ENCODE assay signal across 19 cellular contexts in the genomic region with DNA sequence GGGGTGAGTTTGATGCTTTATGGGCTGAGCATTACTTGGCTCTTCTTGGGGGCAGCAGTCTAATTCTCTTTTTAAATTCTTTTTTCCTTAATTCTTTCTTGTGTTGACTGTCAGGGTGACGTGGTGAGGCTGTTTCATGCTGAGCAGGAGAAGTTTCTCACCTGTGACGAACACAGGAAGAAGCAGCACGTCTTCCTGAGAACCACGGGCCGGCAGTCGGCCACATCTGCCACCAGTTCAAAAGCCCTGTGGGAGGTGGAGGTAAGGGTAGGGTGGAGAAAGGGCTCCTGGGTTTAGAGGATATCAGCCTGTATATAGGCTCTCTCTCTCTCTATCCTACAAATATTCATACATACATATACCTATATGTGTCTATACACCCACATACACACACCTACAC.
A peak's percentile ranks its signal among the peaks of the same experiment; 100 is the strongest.
DNase-seq lines count a peak whose midpoint lies in the region; ATAC-seq, FAIRE-seq and TF ChIP-seq lines count a peak whose summit lies in the region.
"Had no signal": no experiment of that assay in that cellular context is flagged by ENCODE, and none has a peak within 500 bp of the region (broad histone marks: within the 10 kb centered on the region; RNA-seq: fewer than 3 reads in every experiment).

No MANE protein-coding gene starts in this region.

- no peaks in the 10 kb centered on the region for H3K27me3 ChIP-seq in CD8-positive, alpha-beta memory T cell (ENCODE audit: insufficient read depth, low read length, poor library complexity, severe bottlenecking)
- H3K27me3 ChIP-seq: Peyer's patch had no signal

- DNase-seq in activated gamma-delta T cell treated with Interleukin-2 at 50 U/mL for 16 hours (peak; percentile 4), activated gamma-delta T cell (lab: John Stamatoyannopoulos, UW) (no peak), MCF 10A (ENCODE audit: unreplicated experiment) (no peak), GM12892 (ENCODE audit: insufficient read length) (no peak), Right ventricle myocardium superior (no peak)
- DNase-seq in CD8-positive, alpha-beta memory T cell: peak in 1 of 5 donors; percentile 11
- peak; percentile 38 for DNase-seq in activated CD8-positive, alpha-beta T cell treated with anti-CD3 and anti-CD28 coated beads, Interleukin-2, amount 10 ng/mL, durations not matched to agents 7 days and 5 days
- peak in 3 of 10 donors; percentile 6 to 30 (median 24) for DNase-seq in naive thymus-derived CD8-positive, alpha-beta T cell
- DNase-seq: DND-41, GDM1, H9, MM.1S, NCI-H1105 treated with DMSO at 0.1 percent for 48 hours, NCI-H187, NCI-H2171, NCI-H510A, Peyer's patch had no signal

- H3K9me3 Mint-ChIP-seq in CD8-positive, alpha-beta memory T cell: no peaks in the 10 kb centered on the region
- no peaks in the 10 kb centered on the region for H3K9me3 Mint-ChIP-seq in activated CD8-positive, alpha-beta T cell treated with anti-CD3 and anti-CD28 coated beads, Interleukin-2, amount 10 ng/mL, durations not matched to agents 7 days and 5 days (ENCODE audit: insufficient read depth)
- peaks cover 0 to 7% (median 0%) of the 10 kb centered on the region in 9 donors for H3K9me3 Mint-ChIP-seq in naive thymus-derived CD8-positive, alpha-beta T cell
- no peaks in the 10 kb centered on the region for H3K9me3 Mint-ChIP-seq in MCF 10A (ENCODE audit: unreplicated experiment)
- H3K9me3 Mint-ChIP-seq: CD14-positive monocyte, H9 had no signal

- H3K9me3 ChIP-seq in CD8-positive, alpha-beta memory T cell (ENCODE audit: low read length): no peaks in the 10 kb centered on the region
- H3K9me3 ChIP-seq: Peyer's patch had no signal

- H3K36me3 Mint-ChIP-seq in CD8-positive, alpha-beta memory T cell: peaks cover 22 to 91% (median 31%) of the 10 kb centered on the region in 3 donors
- peaks cover 29% of the 10 kb centered on the region for H3K36me3 Mint-ChIP-seq in activated CD8-positive, alpha-beta T cell treated with anti-CD3 and anti-CD28 coated beads, Interleukin-2, amount 10 ng/mL, durations not matched to agents 7 days and 5 days (ENCODE audit: low read depth)
- peaks cover 16 to 94% (median 64%) of the 10 kb centered on the region in 3 donors for H3K36me3 Mint-ChIP-seq in naive thymus-derived CD8-positive, alpha-beta T cell
- H3K36me3 Mint-ChIP-seq in MCF 10A (ENCODE audit: insufficient read depth, unreplicated experiment): no peaks in the 10 kb centered on the region

- H3K4me1 ChIP-seq in CD8-positive, alpha-beta memory T cell (ENCODE audit: insufficient read depth, low read length): peaks cover 8% of the 10 kb centered on the region
- H3K4me1 ChIP-seq: Peyer's patch had no signal

- peaks cover 7 to 12% (median 7%) of the 10 kb centered on the region in 3 donors for H3K4me1 Mint-ChIP-seq in CD8-positive, alpha-beta memory T cell
- H3K4me1 Mint-ChIP-seq in activated CD8-positive, alpha-beta T cell treated with anti-CD3 and anti-CD28 coated beads, Interleukin-2, amount 10 ng/mL, durations not matched to agents 7 days and 5 days (ENCODE audit: low read depth): peaks cover 26% of the 10 kb centered on the region
- H3K4me1 Mint-ChIP-seq in naive thymus-derived CD8-positive, alpha-beta T cell: peaks cover 0 to 17% (median 13%) of the 10 kb centered on the region in 4 donors
- H3K4me1 Mint-ChIP-seq in MCF 10A (ENCODE audit: insufficient read depth, unreplicated experiment): peaks cover 3% of the 10 kb centered on the region
- H3K4me1 Mint-ChIP-seq: CD14-positive monocyte, H9 had no signal

- H3K27ac Mint-ChIP-seq in CD8-positive, alpha-beta memory T cell: peak overlapping the region in 6 of 8 donors; percentile 39 to 77 (median 55)
- H3K27ac Mint-ChIP-seq in activated CD8-positive, alpha-beta T cell treated with anti-CD3 and anti-CD28 coated beads, Interleukin-2, amount 10 ng/mL, durations not matched to agents 7 days and 5 days: peak overlapping the region; percentile 66
- peak overlapping the region in 6 of 10 donors; percentile 9 to 80 (median 62) for H3K27ac Mint-ChIP-seq in naive thymus-derived CD8-positive, alpha-beta T cell
- H3K27ac Mint-ChIP-seq in MCF 10A (ENCODE audit: low read depth, unreplicated experiment): no peak overlapping the region
- H3K27ac Mint-ChIP-seq: CD14-positive monocyte had no signal

- FAIRE-seq in GM12892 (lab: Jason Lieb, UNC): no peak
- FAIRE-seq: D721Med had no signal

- H3K27ac ChIP-seq in CD8-positive, alpha-beta memory T cell (ENCODE audit: low read depth, low read length): no peak overlapping the region
- H3K27ac ChIP-seq: Peyer's patch had no signal

- POLR2A ChIA-PET in CD8-positive, alpha-beta memory T cell (lab: Charles Lee): no interaction called here
- POLR2A ChIA-PET in activated CD8-positive, alpha-beta T cell treated with anti-CD3 and anti-CD28 coated beads, Interleukin-2, amount 10 ng/mL, durations not matched to agents 7 days and 5 days (lab: Charles Lee): no interaction called here
- POLR2A ChIA-PET in naive thymus-derived CD8-positive, alpha-beta T cell (lab: Charles Lee): no interaction called here
- POLR2A ChIA-PET in MCF 10A (lab: Yijun Ruan, JAX): no interaction called here

- no peak for TF ChIP-seq CTCF in MCF 10A (IDR thresholded peaks at IDR 0.05; ENCODE audit: unreplicated experiment)

- no peak for TF ChIP-seq POLR2A in GM12892 (IDR thresholded peaks at IDR 0.05; ENCODE audit: low read depth, low read length)

- intact Hi-C loops in MCF 10A (cut with micrococcal nuclease) (no loop called here), Right ventricle myocardium superior (cut with DNase I) (no loop called here)

- H3K4me3 ChIP-seq in CD8-positive, alpha-beta memory T cell (ENCODE audit: low read length): no peak overlapping the region
- H3K4me3 ChIP-seq: Peyer's patch had no signal

- peak; percentile 72 for ATAC-seq in activated CD8-positive, alpha-beta T cell treated with anti-CD3 and anti-CD28 coated beads, Interleukin-2, amount 10 ng/mL, durations not matched to agents 7 days and 5 days
- ATAC-seq in naive thymus-derived CD8-positive, alpha-beta T cell: peak in 1 of 2 donors; percentile 66
- no peak for ATAC-seq in Right ventricle myocardium superior (ENCODE audit: poor library complexity)

- H3K4me3 Mint-ChIP-seq in CD8-positive, alpha-beta memory T cell: no peak overlapping the region
- no peak overlapping the region for H3K4me3 Mint-ChIP-seq in activated CD8-positive, alpha-beta T cell treated with anti-CD3 and anti-CD28 coated beads, Interleukin-2, amount 10 ng/mL, durations not matched to agents 7 days and 5 days
- no peak overlapping the region for H3K4me3 Mint-ChIP-seq in naive thymus-derived CD8-positive, alpha-beta T cell
- no peak overlapping the region for H3K4me3 Mint-ChIP-seq in MCF 10A (ENCODE audit: unreplicated experiment)
- H3K4me3 Mint-ChIP-seq: CD14-positive monocyte, H9 had no signal

- BruUV-seq in MCF 10A (replicated peaks; lab: Mats Ljungman, UMichigan): no TSS peak

- no peaks in the 10 kb centered on the region for H3K27me3 Mint-ChIP-seq in CD8-positive, alpha-beta memory T cell
- no peaks in the 10 kb centered on the region for H3K27me3 Mint-ChIP-seq in activated CD8-positive, alpha-beta T cell treated with anti-CD3 and anti-CD28 coated beads, Interleukin-2, amount 10 ng/mL, durations not matched to agents 7 days and 5 days (ENCODE audit: low read depth)
- H3K27me3 Mint-ChIP-seq in naive thymus-derived CD8-positive, alpha-beta T cell: no peaks in the 10 kb centered on the region
- no peaks in the 10 kb centered on the region for H3K27me3 Mint-ChIP-seq in MCF 10A (ENCODE audit: insufficient read depth, unreplicated experiment)

- H3K36me3 ChIP-seq in CD8-positive, alpha-beta memory T cell (ENCODE audit: insufficient read depth, low read length): peaks cover 31% of the 10 kb centered on the region

- CTCF ChIA-PET in CD8-positive, alpha-beta memory T cell (lab: Charles Lee): no interaction called here
- CTCF ChIA-PET in activated CD8-positive, alpha-beta T cell treated with anti-CD3 and anti-CD28 coated beads, Interleukin-2, amount 10 ng/mL, durations not matched to agents 7 days and 5 days (lab: Charles Lee): interaction anchor here (1.4 kb wide), 1 partner anchor 12 kb away, joined by 6 read pairs; no protein-coding TSS in a partner anchor
- CTCF ChIA-PET in MCF 10A (lab: Yijun Ruan, JAX): interaction anchor here (1.4 to 2.1 kb wide), 2 partner anchors 12 to 294 kb away, joined by 3 to 6 read pairs; no protein-coding TSS in a partner anchor

Comparison
In these comparisons a context has a peak if more than half of its experiments do, and no peak if none do; other contexts are left out.
1. DNase-seq: peak in activated gamma-delta T cell treated with Interleukin-2 at 50 U/mL for 16 hours (single experiment) and activated CD8-positive, alpha-beta T cell treated with anti-CD3 and anti-CD28 coated beads, Interleukin-2, amount 10 ng/mL, durations not matched to agents 7 days and 5 days (single experiment); none in activated gamma-delta T cell (single experiment), MCF 10A (single experiment), GM12892 (single experiment) and Right ventricle myocardium superior (single experiment).